5 cellular contexts compared by ENCODE assay signal in the genomic region with DNA sequence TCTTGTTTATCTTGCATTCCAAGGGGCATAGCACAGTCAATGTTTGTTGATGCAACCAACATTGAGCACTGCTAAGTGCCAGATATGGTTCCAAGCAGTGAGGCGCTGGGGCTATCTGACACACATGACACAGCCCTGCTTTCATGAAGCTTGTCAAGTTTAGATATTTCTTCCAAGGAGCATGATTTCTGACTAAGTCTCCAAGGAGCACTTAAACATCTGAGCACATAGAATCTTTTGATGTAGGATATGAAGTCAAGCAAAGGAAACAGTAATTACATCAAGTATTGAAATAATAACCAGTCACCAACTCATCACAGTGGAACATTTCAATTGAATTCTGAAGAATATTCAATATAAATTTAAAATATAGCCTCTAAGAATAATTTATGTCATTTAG.
"Had no signal": no experiment of that assay in that cellular context is flagged by ENCODE, and none has a peak within 500 bp of the region (broad histone marks: within the 10 kb centered on the region; RNA-seq: fewer than 3 reads in every experiment).

No MANE protein-coding gene starts in this region.

- H3K4me3 ChIP-seq: K562 had no signal

- H3K27ac ChIP-seq: HL-60 had no signal

- DNase-seq: IMR-90, KBM-7, KG1 had no signal
